Comparison of ENCODE assay signal across 2 cellular contexts in the genomic region with DNA sequence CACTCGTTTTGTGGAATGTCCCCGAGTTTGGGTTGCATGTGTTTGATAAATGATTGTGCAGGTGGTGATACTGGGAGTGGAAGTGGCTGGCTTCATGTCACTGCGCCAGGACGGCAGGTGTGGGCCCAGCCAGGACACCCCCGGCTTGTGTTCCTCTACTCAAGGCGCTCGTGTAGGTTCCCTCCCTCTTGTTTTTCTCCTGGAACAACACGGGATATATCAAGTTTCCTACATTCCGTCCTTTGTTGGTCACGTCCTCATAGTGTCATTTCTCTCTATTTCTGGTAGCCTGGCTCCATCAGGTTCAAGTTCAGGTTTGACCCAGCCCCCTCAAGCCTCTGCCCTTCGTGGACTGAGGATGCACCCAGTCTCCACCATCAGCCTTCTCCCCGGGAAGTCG.
TF ChIP-seq lines count a peak whose summit lies in the region.

No MANE protein-coding gene starts in this region.

TF ChIP-seq in H1, 55 proteins besides CTCF, POLR2A, EP300 and RAD21 (continued from another document):
- TF ChIP-seq TCF12 (IDR thresholded peaks at IDR 0.05; ENCODE audit: low read depth, low read length): no peak
- no peak for TF ChIP-seq SP4 (IDR thresholded peaks at IDR 0.05; ENCODE audit: low read length)
- TF ChIP-seq PHF8 (conservative IDR thresholded peaks at IDR 0.05; ENCODE audit: low read depth, low read length): no peak

TF ChIP-seq in HEK293T, 16 proteins besides CTCF, POLR2A, EP300 and RAD21 (continued from another document):
- TF ChIP-seq CTBP1 (IDR thresholded peaks at IDR 0.05; ENCODE audit: borderline replicate concordance) (no peak), FOXM1 (IDR thresholded peaks at IDR 0.05; ENCODE audit: borderline replicate concordance) (no peak), FOXK2 (IDR thresholded peaks at IDR 0.05) (no peak), ARNT (IDR thresholded peaks at IDR 0.05) (no peak), ZNF384 (IDR thresholded peaks at IDR 0.05) (no peak), SUZ12 (IDR thresholded peaks at IDR 0.05) (no peak), BHLHE40 (IDR thresholded peaks at IDR 0.05; ENCODE audit: borderline replicate concordance) (no peak), ELF4 (IDR thresholded peaks at IDR 0.05) (no peak), L3MBTL2 (conservative IDR thresholded peaks at IDR 0.05) (no peak), HDGF (IDR thresholded peaks at IDR 0.05; ENCODE audit: borderline replicate concordance) (no peak), NFRKB (IDR thresholded peaks at IDR 0.05) (no peak), SP1 (IDR thresholded peaks at IDR 0.05) (no peak), FOXA1 (IDR thresholded peaks at IDR 0.05) (no peak)
- TF ChIP-seq, protein P1, sequence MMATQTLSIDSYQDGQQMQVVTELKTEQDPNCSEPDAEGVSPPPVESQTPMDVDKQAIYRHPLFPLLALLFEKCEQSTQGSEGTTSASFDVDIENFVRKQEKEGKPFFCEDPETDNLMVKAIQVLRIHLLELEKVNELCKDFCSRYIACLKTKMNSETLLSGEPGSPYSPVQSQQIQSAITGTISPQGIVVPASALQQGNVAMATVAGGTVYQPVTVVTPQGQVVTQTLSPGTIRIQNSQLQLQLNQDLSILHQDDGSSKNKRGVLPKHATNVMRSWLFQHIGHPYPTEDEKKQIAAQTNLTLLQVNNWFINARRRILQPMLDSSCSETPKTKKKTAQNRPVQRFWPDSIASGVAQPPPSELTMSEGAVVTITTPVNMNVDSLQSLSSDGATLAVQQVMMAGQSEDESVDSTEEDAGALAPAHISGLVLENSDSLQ (IDR thresholded peaks at IDR 0.05): no peak
